In the genomic region with DNA sequence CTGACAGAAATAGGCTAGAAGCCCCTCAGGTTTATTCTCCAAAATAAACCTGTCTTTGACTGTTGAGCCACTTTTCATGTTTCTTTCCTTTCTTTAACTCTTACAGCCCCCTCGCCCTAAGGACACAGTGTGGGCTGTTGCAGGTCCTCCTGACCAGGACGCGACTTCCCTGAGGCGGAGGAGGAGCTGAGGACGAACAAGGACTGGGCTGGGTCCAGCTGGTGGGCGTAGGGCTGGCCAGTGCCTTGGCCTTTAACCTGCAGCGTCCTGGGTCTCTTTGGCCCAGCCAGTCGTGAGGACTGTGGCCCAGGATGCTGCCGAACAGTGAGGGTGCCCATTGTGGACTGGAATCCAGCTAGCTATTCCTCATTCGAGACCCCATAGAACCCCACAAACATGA, we compare ENCODE assay signal across 1 cellular context.
TF ChIP-seq lines count a peak whose summit lies in the region.

No MANE protein-coding gene starts in this region.

TF ChIP-seq in HepG2, 621 proteins besides CTCF, POLR2A, EP300 and RAD21:
- TF ChIP-seq NR2F2 (IDR thresholded peaks at IDR 0.05; ENCODE audit: borderline replicate concordance, low read depth) (no peak), ZSCAN31 (CRISPR knock-in tag; IDR thresholded peaks at IDR 0.05; ENCODE audit: low read depth) (no peak), TAF15 (IDR thresholded peaks at IDR 0.05; ENCODE audit: low read depth, low read length, poor library complexity, severe bottlenecking) (no peak), ZNF775 (CRISPR knock-in tag; IDR thresholded peaks at IDR 0.05; ENCODE audit: borderline replicate concordance) (no peak), TGIF2 (CRISPR knock-in tag; IDR thresholded peaks at IDR 0.05) (no peak), ZNF549 (CRISPR knock-in tag; IDR thresholded peaks at IDR 0.05) (no peak), ZNF143 (CRISPR knock-in tag; IDR thresholded peaks at IDR 0.05) (no peak), ZSCAN20 (CRISPR knock-in tag; IDR thresholded peaks at IDR 0.05; ENCODE audit: borderline replicate concordance) (no peak), TMF1 (CRISPR knock-in tag; IDR thresholded peaks at IDR 0.05; ENCODE audit: low read depth) (no peak), HHEX (CRISPR knock-in tag; IDR thresholded peaks at IDR 0.05) (no peak), HOXA3 (CRISPR knock-in tag; IDR thresholded peaks at IDR 0.05) (no peak)
- TF ChIP-seq, protein P1, sequence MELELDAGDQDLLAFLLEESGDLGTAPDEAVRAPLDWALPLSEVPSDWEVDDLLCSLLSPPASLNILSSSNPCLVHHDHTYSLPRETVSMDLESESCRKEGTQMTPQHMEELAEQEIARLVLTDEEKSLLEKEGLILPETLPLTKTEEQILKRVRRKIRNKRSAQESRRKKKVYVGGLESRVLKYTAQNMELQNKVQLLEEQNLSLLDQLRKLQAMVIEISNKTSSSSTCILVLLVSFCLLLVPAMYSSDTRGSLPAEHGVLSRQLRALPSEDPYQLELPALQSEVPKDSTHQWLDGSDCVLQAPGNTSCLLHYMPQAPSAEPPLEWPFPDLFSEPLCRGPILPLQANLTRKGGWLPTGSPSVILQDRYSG (CRISPR knock-in tag; IDR thresholded peaks at IDR 0.05) = no peak
TF ChIP-seq in HepG2: peak in this region for 0.
